20 cellular contexts compared by ENCODE assay signal in the genomic region with DNA sequence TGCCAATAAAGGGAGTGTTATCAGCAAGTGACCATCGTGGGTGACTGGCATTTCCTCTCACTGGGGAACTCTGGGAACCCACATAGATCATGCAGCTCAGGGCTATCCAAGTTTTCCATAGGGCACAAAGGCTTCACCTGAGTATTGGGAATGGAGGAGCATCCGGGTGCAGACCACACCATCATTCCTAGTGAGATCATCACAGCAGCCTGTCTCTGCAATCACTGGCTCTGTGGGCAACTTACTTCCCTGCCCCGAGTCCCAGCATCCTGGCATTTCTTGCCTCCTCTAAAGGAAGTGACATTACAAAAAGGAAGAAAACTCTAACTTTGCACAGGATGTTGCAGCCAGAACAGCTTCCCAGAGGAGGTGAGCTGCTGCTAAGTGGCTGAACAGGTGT.
DNase-seq lines count a peak whose midpoint lies in the region; ATAC-seq, FAIRE-seq and TF ChIP-seq lines count a peak whose summit lies in the region.
"Had no signal": no experiment of that assay in that cellular context is flagged by ENCODE, and none has a peak within 500 bp of the region (broad histone marks: within the 10 kb centered on the region; RNA-seq: fewer than 3 reads in every experiment).

No MANE protein-coding gene starts in this region.

- WGBS in GM12878 (ENCODE audit: insufficient coverage, insufficient replicate concordance, low lambda C conversion rate, missing lambda C conversion rate) = 0% methylated on average over 3 of the region's 3 CpGs
- no CpG with 5 or more reads among the region's 3 CpGs for WGBS in trophoblast cell (ENCODE audit: extremely low coverage, insufficient coverage, insufficient read length)
- WGBS in HepG2 (ENCODE audit: low lambda C conversion rate) = 5% methylated on average over 3 of the region's 3 CpGs

- H3K4me3 ChIP-seq in HEK293 (ENCODE audit: low read depth, low read length) (no peak overlapping the region), GM12878 (no peak overlapping the region), trophoblast cell (ENCODE audit: low read depth, low read length) (no peak overlapping the region), upper lobe of right lung (no peak overlapping the region), A673 (ENCODE audit: low read depth, low read length, poor library complexity, severe bottlenecking) (no peak overlapping the region), HepG2 (replicated peaks in 1 of 3; ENCODE audit: insufficient read depth in 1 of 3, low read depth in 2 of 3, low read length in 3 of 3) (no peak overlapping the region), OCI-LY7 (ENCODE audit: low read depth, low read length, poor library complexity, severe bottlenecking) (no peak overlapping the region)
- H3K4me3 ChIP-seq: GM23248, HAP-1 had no signal

- H3K4me2 ChIP-seq in GM12878 (ENCODE audit: control insufficient read depth, insufficient read depth) (no peak overlapping the region), trophoblast cell (ENCODE audit: low read length) (no peak overlapping the region), HepG2 (ENCODE audit: low read depth, low read length) (no peak overlapping the region), OCI-LY7 (ENCODE audit: low read length) (no peak overlapping the region)

- no peak overlapping the region for H3K4ac ChIP-seq in trophoblast cell (ENCODE audit: low read depth, low read length)

- no peak overlapping the region for H2BK120ac ChIP-seq in trophoblast cell (ENCODE audit: insufficient read depth, low read length, poor library complexity)

- peak overlapping the region; percentile 19 for H2BK12ac ChIP-seq in trophoblast cell (ENCODE audit: low read length)

- H3K9ac ChIP-seq in GM12878 (ENCODE audit: control insufficient read depth, insufficient read depth, low read length) = no peak overlapping the region
- no peak overlapping the region for H3K9ac ChIP-seq in trophoblast cell (ENCODE audit: low read length)
- H3K9ac ChIP-seq in HepG2 (ENCODE audit: insufficient read depth, low read depth, low read length) = no peak overlapping the region
- H3K9ac ChIP-seq: GM23248 had no signal

- no peak overlapping the region for H4K91ac ChIP-seq in trophoblast cell (ENCODE audit: low read depth, low read length)

- H3K14ac ChIP-seq in trophoblast cell (ENCODE audit: low read length) = no peak overlapping the region

- TF ChIP-seq POLR2A in GM12878 (IDR thresholded peaks at IDR 0.05; ENCODE audit: low read depth, low read length) (no peak), HepG2 (IDR thresholded peaks at IDR 0.05; ENCODE audit: insufficient read depth in 1 of 2, low read depth in 2 of 2, low read length in 2 of 2) (no peak)

- no peak overlapping the region for H2BK5ac ChIP-seq in trophoblast cell (ENCODE audit: low read depth, low read length, poor library complexity)

- H3K36me3 ChIP-seq in HEK293 (ENCODE audit: control insufficient read depth in 2 of 2, insufficient read depth in 1 of 2, low read length in 2 of 2) (no peaks in the 10 kb centered on the region), GM12878 (ENCODE audit: control insufficient read depth in 2 of 2, insufficient read depth in 2 of 2, low read length in 1 of 2) (no peaks in the 10 kb centered on the region), trophoblast cell (ENCODE audit: control insufficient read depth in 1 of 2, insufficient read depth in 2 of 2, low read length in 2 of 2) (no peaks in the 10 kb centered on the region), upper lobe of right lung (no peaks in the 10 kb centered on the region), A673 (ENCODE audit: insufficient read depth, low read length, poor library complexity, severe bottlenecking) (no peaks in the 10 kb centered on the region), HepG2 (replicated peaks in 1 of 2; ENCODE audit: control insufficient read depth in 1 of 2, insufficient read depth in 2 of 2, low read length in 2 of 2) (no peaks in the 10 kb centered on the region), OCI-LY7 (ENCODE audit: insufficient read depth, low read length) (no peaks in the 10 kb centered on the region)
- H3K36me3 ChIP-seq: HAP-1 had no signal

- no peaks in the 10 kb centered on the region for H3K79me2 ChIP-seq in GM12878 (ENCODE audit: control insufficient read depth, insufficient read depth, low read length)
- H3K79me2 ChIP-seq in trophoblast cell (ENCODE audit: control insufficient read depth, insufficient read depth, low read length, poor library complexity) = peaks cover 2% of the 10 kb centered on the region
- H3K79me2 ChIP-seq in HepG2 (ENCODE audit: insufficient read depth, low read length) = no peaks in the 10 kb centered on the region
- no peaks in the 10 kb centered on the region for H3K79me2 ChIP-seq in OCI-LY7 (ENCODE audit: insufficient read depth, low read depth, low read length)

- H4K12ac ChIP-seq in trophoblast cell (ENCODE audit: low read depth, low read length) = no peak overlapping the region

- POLR2A ChIA-PET in HEK293 (lab: Yijun Ruan, JAX) (no interaction called here), GM12878 (lab: Charles Lee) (interaction anchor here (0.7 to 2.3 kb wide), 2 partner anchors 8 to 26 kb away, joined by 3 to 6 read pairs; no protein-coding TSS in a partner anchor), A673 (lab: Charles Lee; ENCODE audit: low non-redundant PET) (no interaction called here), HepG2 (lab: Yijun Ruan, JAX) (no interaction called here), OCI-LY7 (lab: Charles Lee) (no interaction called here)

- H3K18ac ChIP-seq in trophoblast cell (ENCODE audit: low read length) = no peak overlapping the region

- no peak for DNase-seq in GM12878 (ENCODE audit: low read depth, low spot score)
- DNase-seq in trophoblast cell = no peak
- peak; percentile 10 for DNase-seq in upper lobe of right lung
- no peak for DNase-seq in A673 (ENCODE audit: low spot score)
- no peak for DNase-seq in HepG2 (ENCODE audit: low spot score)
- DNase-seq in OCI-LY7 (ENCODE audit: low spot score) = no peak
- DNase-seq: 8988T; ACHN; CD4-positive, alpha-beta T cell; DMS153; DMS79; GDM1; GM23248; KG1 had no signal

- H4K8ac ChIP-seq in trophoblast cell (ENCODE audit: low read depth, low read length) = no peak overlapping the region

- no peak for TF ChIP-seq CTCF in HEK293 (tag by site-specific recombination; IDR thresholded peaks at IDR 0.05)
- TF ChIP-seq CTCF in GM12878 (IDR thresholded peaks at IDR 0.05 in 2 of 3, conservative IDR thresholded peaks at IDR 0.05 in 1 of 3; ENCODE audit: control insufficient read depth in 2 of 3, extremely low read depth in 1 of 3, insufficient read depth in 1 of 3, low read depth in 3 of 3, low read length in 3 of 3) = no peak
- no peak for TF ChIP-seq CTCF in upper lobe of right lung (IDR thresholded peaks at IDR 0.05)
- no peak for TF ChIP-seq CTCF in A673 (conservative IDR thresholded peaks at IDR 0.05; ENCODE audit: low read depth, low read length)
- no peak for TF ChIP-seq CTCF in HepG2 (CRISPR knock-in tag; IDR thresholded peaks at IDR 0.05)
- TF ChIP-seq CTCF in OCI-LY7 (conservative IDR thresholded peaks at IDR 0.05; ENCODE audit: low read length) = no peak

- H3K23ac ChIP-seq in trophoblast cell (ENCODE audit: low read length) = no peak overlapping the region

- TF ChIP-seq RAD21 in GM12878 (IDR thresholded peaks at IDR 0.05; ENCODE audit: insufficient read depth, low read depth, low read length) (no peak), HepG2 (CRISPR knock-in tag; IDR thresholded peaks at IDR 0.05) (no peak)

- peaks cover 12% of the 10 kb centered on the region for H3K79me1 ChIP-seq in trophoblast cell (ENCODE audit: low read length)

- CTCF ChIA-PET in HEK293 (lab: Yijun Ruan, JAX) = interaction anchor here (0.7 to 1.0 kb wide), 3 partner anchors 11 to 178 kb away, joined by 3 read pairs; no protein-coding TSS in a partner anchor
- CTCF ChIA-PET in GM12878 (lab: Yijun Ruan, JAX) = interaction anchor here (0.9 to 7.4 kb wide), 4 partner anchors 9 to 60 kb away, joined by 3 to 43 read pairs (median 4); no protein-coding TSS in a partner anchor
- CTCF ChIA-PET in A673 (lab: Charles Lee) = no interaction called here
- CTCF ChIA-PET in HepG2 (lab: Yijun Ruan, JAX; ENCODE audit: low intra/inter-chr PET ratio, low total read pairs) = no interaction called here
- CTCF ChIA-PET in OCI-LY7 (lab: Charles Lee; ENCODE audit: unreplicated experiment) = no interaction called here

- no peaks in the 10 kb centered on the region for H3K9me2 ChIP-seq in OCI-LY7 (ENCODE audit: insufficient read depth, low read length)

- ATAC-seq in GM12878 (no peak), upper lobe of right lung (no peak), HepG2 (no peak)

- H2AFZ ChIP-seq in GM12878 (ENCODE audit: control insufficient read depth, low read depth, low read length) = no peak overlapping the region
- H2AFZ ChIP-seq in trophoblast cell (ENCODE audit: insufficient read depth, low read length, poor library complexity) = no peak overlapping the region
- no peak overlapping the region for H2AFZ ChIP-seq in HepG2 (ENCODE audit: low read length)
- H2AFZ ChIP-seq in OCI-LY7 (ENCODE audit: low read length) = no peak overlapping the region
- H2AFZ ChIP-seq: GM23248 had no signal

- no peak for TF ChIP-seq EP300 in GM12878 (IDR thresholded peaks at IDR 0.05; ENCODE audit: borderline replicate concordance in 1 of 2, control insufficient read depth in 1 of 2, low read depth in 2 of 2, low read length in 2 of 2)
- no peak for TF ChIP-seq EP300 in HepG2 (IDR thresholded peaks at IDR 0.05; ENCODE audit: low read depth in 2 of 2, low read length in 2 of 2)
- no peak for TF ChIP-seq EP300 in HepG2 (CRISPR knock-in tag; IDR thresholded peaks at IDR 0.05; ENCODE audit: borderline replicate concordance)

- BruUV-seq in GM12878 (replicated peaks; lab: Mats Ljungman, UMichigan) = no TSS peak
- BruUV-seq in A673 (replicated peaks; lab: Mats Ljungman, UMichigan) = no TSS peak
- BruUV-seq in HepG2 (replicated peaks; lab: Mats Ljungman, UMichigan) = no TSS peak
- no TSS peak for BruUV-seq in OCI-LY7 (replicated peaks; lab: Mats Ljungman, UMichigan)

- intact Hi-C loops in GM12878 (cut with micrococcal nuclease; ENCODE audit: unreplicated experiment) = no loop called here
- intact Hi-C loops in upper lobe of right lung (cut with DNase I) = no loop called here
- intact Hi-C loops in A673 (cut with micrococcal nuclease; ENCODE audit: unreplicated experiment) = loop anchor here (10.0 kb wide), 1 partner anchor 205 kb away; no protein-coding TSS in a partner anchor
- intact Hi-C loops in HepG2 (cut with micrococcal nuclease; ENCODE audit: unreplicated experiment) = no loop called here
- intact Hi-C loops in OCI-LY7 (cut with micrococcal nuclease; ENCODE audit: unreplicated experiment) = no loop called here

- FAIRE-seq in GM12878 (lab: Jason Lieb, UNC) (no peak), HepG2 (lab: Jason Lieb, UNC) (no peak)
- FAIRE-seq: HTR-8/SVneo had no signal

- H3K27me3 ChIP-seq in GM12878 (replicated peaks in 1 of 2; ENCODE audit: control insufficient read depth in 2 of 2, insufficient read depth in 2 of 2, low read length in 1 of 2) = no peaks in the 10 kb centered on the region; a peak in 1 of 4 replicates
- no peaks in the 10 kb centered on the region for H3K27me3 ChIP-seq in trophoblast cell (ENCODE audit: insufficient read depth, low read length)
- no peaks in the 10 kb centered on the region for H3K27me3 ChIP-seq in upper lobe of right lung
- peaks cover 17% of the 10 kb centered on the region for H3K27me3 ChIP-seq in A673 (replicated peaks; ENCODE audit: insufficient read depth, low read depth, low read length, poor library complexity)
- no peaks in the 10 kb centered on the region for H3K27me3 ChIP-seq in HepG2 (ENCODE audit: control insufficient read depth in 1 of 2, insufficient read depth in 2 of 2, low read length in 2 of 2)

- SMC1A ChIA-PET in GM12878 (lab: Charles Lee; ENCODE audit: uncharacterized antibody, unreplicated experiment) = interaction anchor here (0.9 to 2.9 kb wide), 5 partner anchors 8 to 62 kb away, joined by 4 to 13 read pairs (median 4); no protein-coding TSS in a partner anchor

- H3K27ac ChIP-seq in HEK293 (ENCODE audit: extremely low read depth, low read depth, low read length) (no peak overlapping the region), GM12878 (ENCODE audit: control insufficient read depth, insufficient read depth) (no peak overlapping the region), trophoblast cell (ENCODE audit: low read depth, low read length) (no peak overlapping the region), upper lobe of right lung (no peak overlapping the region), A673 (ENCODE audit: low read depth, low read length, poor library complexity, severe bottlenecking) (no peak overlapping the region), HepG2 (ENCODE audit: extremely low read length, insufficient read depth, low read length) (no peak overlapping the region), OCI-LY7 (ENCODE audit: low read depth, low read length, poor library complexity, severe bottlenecking) (no peak overlapping the region)
- H3K27ac ChIP-seq: C4-2B, GM23248, HL-60 had no signal

- H3K4me1 ChIP-seq in HEK293 (ENCODE audit: control insufficient read depth, insufficient read depth, low read length) (no peaks in the 10 kb centered on the region), GM12878 (ENCODE audit: control insufficient read depth, insufficient read depth, low read length) (no peaks in the 10 kb centered on the region), trophoblast cell (ENCODE audit: control insufficient read depth in 1 of 2, insufficient read depth in 2 of 2, low read length in 2 of 2) (peaks cover 13 to 16% of the 10 kb centered on the region in 2 experiments), upper lobe of right lung (no peaks in the 10 kb centered on the region), A673 (ENCODE audit: insufficient read depth, low read length, poor library complexity, severe bottlenecking) (no peaks in the 10 kb centered on the region), HepG2 (ENCODE audit: insufficient read depth, low read length) (peaks cover 11% of the 10 kb centered on the region), OCI-LY7 (ENCODE audit: insufficient read depth, low read length, poor library complexity, severe bottlenecking) (no peaks in the 10 kb centered on the region)
- H3K4me1 ChIP-seq: HAP-1 had no signal

- in situ Hi-C loops in GM12878 (cut with MboI) = no loop called here
- in situ Hi-C loops in HepG2 (cut with HindIII; ENCODE audit: extremely low pct_ligation_motif_present, low pct_unique_long_range_greater_than_20kb) = no loop called here

- no peaks in the 10 kb centered on the region for H3K9me3 ChIP-seq in HEK293 (ENCODE audit: control insufficient read depth, insufficient read depth, low read depth, low read length)
- no peaks in the 10 kb centered on the region for H3K9me3 ChIP-seq in GM12878 (replicated peaks; ENCODE audit: control insufficient read depth, insufficient read depth, low read length)
- peaks cover 2% of the 10 kb centered on the region for H3K9me3 ChIP-seq in trophoblast cell (ENCODE audit: insufficient read depth, low read depth, low read length)
- no peaks in the 10 kb centered on the region for H3K9me3 ChIP-seq in upper lobe of right lung
- no peaks in the 10 kb centered on the region for H3K9me3 ChIP-seq in A673 (ENCODE audit: low read depth, low read length, poor library complexity, severe bottlenecking)
- no peaks in the 10 kb centered on the region for H3K9me3 ChIP-seq in HepG2 (ENCODE audit: low read length)
- H3K9me3 ChIP-seq in OCI-LY7 (ENCODE audit: low read length) = no peaks in the 10 kb centered on the region
- H3K9me3 ChIP-seq: Caco-2, HAP-1 had no signal

- H2AK5ac ChIP-seq in trophoblast cell (ENCODE audit: low read length) = no peak overlapping the region

- H4K20me1 ChIP-seq in GM12878 (ENCODE audit: control insufficient read depth, insufficient read depth) (no peaks in the 10 kb centered on the region), HepG2 (ENCODE audit: insufficient read depth, low read length) (no peaks in the 10 kb centered on the region), OCI-LY7 (ENCODE audit: insufficient read depth, low read length) (no peaks in the 10 kb centered on the region)

- RAD21 ChIA-PET in GM12878 (lab: Charles Lee; ENCODE audit: unreplicated experiment) = interaction anchor here (0.9 to 3.4 kb wide), 4 partner anchors 9 to 58 kb away, joined by 3 to 12 read pairs (median 6); no protein-coding TSS in a partner anchor

Comparison
In these comparisons a context has a peak if more than half of its experiments do, and no peak if none do; other contexts are left out.
1. CTCF ChIA-PET loops: an anchor here in HEK293 (0.7 to 1.0 kb wide) and GM12878 (0.9 to 7.4 kb wide); none called in A673, HepG2 and OCI-LY7.